8 cellular contexts compared by ENCODE assay signal in genomic region chr5:160271396-160271795, GRCh38. TPM values are rescaled to one million over a fixed set of nuclear protein-coding genes. Genes with fewer than 3 reads are reported as not detected.
A peak's percentile ranks its signal among the peaks of the same experiment; 100 is the strongest.
DNase-seq lines count a peak whose midpoint lies in the region; ATAC-seq, FAIRE-seq and TF ChIP-seq lines count a peak whose summit lies in the region.

No MANE protein-coding gene starts in this region.

- no peak overlapping the region for H3K27ac Mint-ChIP-seq in activated T-cell treated with anti-CD3 and anti-CD28 coated beads, Interleukin-2, amount 50 U/mL, for 72 hours

- H3K4me3 Mint-ChIP-seq in activated T-cell treated with anti-CD3 and anti-CD28 coated beads, Interleukin-2, amount 50 U/mL, for 72 hours, result no peak overlapping the region

- TF ChIP-seq CTCF in D721Med (IDR thresholded peaks at IDR 0.05; ENCODE audit: insufficient read depth, missing control alignments), result no peak

- FAIRE-seq in D721Med (lab: Jason Lieb, UNC), result no peak

- peak; percentile 42 for DNase-seq in NCI-H1092 (lab: John Stamatoyannopoulos, UW)
- DNase-seq in epithelial cell of prostate (ENCODE audit: low read depth, low spot score), result no peak
- DNase-seq in renal cortical epithelial cell (ENCODE audit: low read depth), result peak; percentile 26
- DNase-seq in D721Med (ENCODE audit: insufficient read length, low spot score), result no peak
- DNase-seq in stimulated activated CD4-positive, alpha-beta T cell treated with anti-CD3 and anti-CD28 coated beads, Interleukin-4, amount 100 ng/mL, for 24 hours, result no peak
- no peak for DNase-seq in activated T-cell treated with anti-CD3 and anti-CD28 coated beads, Interleukin-2, amount 50 U/mL, for 72 hours

- H3K4me1 Mint-ChIP-seq in activated T-cell treated with anti-CD3 and anti-CD28 coated beads, Interleukin-2, amount 50 U/mL, for 72 hours (ENCODE audit: low read depth), result peaks cover 4% of the 10 kb centered on the region

- no peaks in the 10 kb centered on the region for H3K36me3 Mint-ChIP-seq in activated T-cell treated with anti-CD3 and anti-CD28 coated beads, Interleukin-2, amount 50 U/mL, for 72 hours (ENCODE audit: insufficient read depth in 2 of 2)

- no peaks in the 10 kb centered on the region for H3K27me3 Mint-ChIP-seq in activated T-cell treated with anti-CD3 and anti-CD28 coated beads, Interleukin-2, amount 50 U/mL, for 72 hours (ENCODE audit: low read depth)

- H3K9me3 Mint-ChIP-seq in activated T-cell treated with anti-CD3 and anti-CD28 coated beads, Interleukin-2, amount 50 U/mL, for 72 hours, result no peaks in the 10 kb centered on the region

- H3K27ac ChIP-seq in epithelial cell of prostate, result peak overlapping the region; percentile 72

- ATAC-seq in GM19438 (IDR thresholded peaks at IDR 0.05; ENCODE audit: low read depth, unreplicated experiment) (peak; percentile 47), HG02981 (IDR thresholded peaks at IDR 0.05; ENCODE audit: unreplicated experiment) (no peak)
- no peak for ATAC-seq in activated T-cell treated with anti-CD3 and anti-CD28 coated beads, Interleukin-2, amount 50 U/mL, for 72 hours (replicated peaks in 1 of 2)

RNA-seq across cellular contexts. Expression of gene CCNJL, which starts 41.0 kb away (rescaled TPM):
- 4.2 and 5.3 TPM in 2 replicates for total RNA-seq in renal cortical epithelial cell
- not detected for total RNA-seq in activated T-cell treated with anti-CD3 and anti-CD28 coated beads, Interleukin-2, amount 50 U/mL, for 72 hours

RNA-seq across cellular contexts. Expression of gene FABP6, which starts 42.1 kb away (rescaled TPM):
- not detected in 2 replicates for total RNA-seq in renal cortical epithelial cell
- not detected for total RNA-seq in activated T-cell treated with anti-CD3 and anti-CD28 coated beads, Interleukin-2, amount 50 U/mL, for 72 hours

Comparison
In these comparisons a context has a peak if more than half of its experiments do, and no peak if none do; other contexts are left out.
1. DNase-seq: peak in NCI-H1092 (single experiment) and renal cortical epithelial cell (single experiment); none in epithelial cell of prostate (single experiment), D721Med (single experiment), stimulated activated CD4-positive, alpha-beta T cell treated with anti-CD3 and anti-CD28 coated beads, Interleukin-4, amount 100 ng/mL, for 24 hours (single experiment) and activated T-cell treated with anti-CD3 and anti-CD28 coated beads, Interleukin-2, amount 50 U/mL, for 72 hours (0 of 2).